Comparison of ENCODE assay signal across 15 cellular contexts in genomic region chr19:56085571-56086275, GRCh38. TPM values are rescaled to one million over a fixed set of nuclear protein-coding genes. Genes with fewer than 3 reads are reported as not detected.
DNase-seq lines count a peak whose midpoint lies in the region; ATAC-seq, FAIRE-seq and TF ChIP-seq lines count a peak whose summit lies in the region.
"Had no signal": no experiment of that assay in that cellular context is flagged by ENCODE, and none has a peak within 500 bp of the region (broad histone marks: within the 10 kb centered on the region; RNA-seq: fewer than 3 reads in every experiment).

No MANE protein-coding gene starts in this region.

- no peak overlapping the region for H3K27ac ChIP-seq in mammary epithelial cell (ENCODE audit: insufficient read depth, low read depth, low read length)
- no peak overlapping the region for H3K27ac ChIP-seq in breast epithelium
- no peak overlapping the region for H3K27ac ChIP-seq in upper lobe of right lung
- H3K27ac ChIP-seq in aorta (ENCODE audit: low read depth in 1 of 2, low read length in 2 of 2), result no peak overlapping the region
- no peak overlapping the region for H3K27ac ChIP-seq in SJCRH30

- H3K9me3 ChIP-seq in mammary epithelial cell (replicated peaks; ENCODE audit: insufficient read depth, low read length), result no peaks in the 10 kb centered on the region
- no peaks in the 10 kb centered on the region for H3K9me3 ChIP-seq in breast epithelium
- H3K9me3 ChIP-seq in upper lobe of right lung, result no peaks in the 10 kb centered on the region
- no peaks in the 10 kb centered on the region for H3K9me3 ChIP-seq in aorta (ENCODE audit: control insufficient read depth, low read length)
- H3K9me3 ChIP-seq in SJCRH30 (replicated peaks), result no peaks in the 10 kb centered on the region

- TF ChIP-seq POLR2A in breast epithelium (IDR thresholded peaks at IDR 0.05), result no peak

- no peaks in the 10 kb centered on the region for H3K27me3 ChIP-seq in mammary epithelial cell (ENCODE audit: insufficient read depth, low read length)
- no peaks in the 10 kb centered on the region for H3K27me3 ChIP-seq in breast epithelium
- no peaks in the 10 kb centered on the region for H3K27me3 ChIP-seq in upper lobe of right lung
- H3K27me3 ChIP-seq in aorta (ENCODE audit: control insufficient read depth in 1 of 2, insufficient read depth in 2 of 2, low read length in 1 of 2), result no peaks in the 10 kb centered on the region
- no peaks in the 10 kb centered on the region for H3K27me3 ChIP-seq in SJCRH30

- WGBS in mammary epithelial cell (ENCODE audit: low coverage, missing lambda C conversion rate), result 59% methylated on average over 9 of the region's 10 CpGs
- 91 to 94% methylated on average over 10 of the region's 10 CpGs for WGBS in aorta, 2 donors

- no peak overlapping the region for H3K9ac ChIP-seq in mammary epithelial cell (ENCODE audit: insufficient read depth, low read length)

- H3K4me2 ChIP-seq in mammary epithelial cell (ENCODE audit: insufficient read depth, low read depth, low read length), result peak overlapping the region; percentile 22

- H3K36me3 ChIP-seq in mammary epithelial cell (ENCODE audit: insufficient read depth, low read length), result no peaks in the 10 kb centered on the region
- no peaks in the 10 kb centered on the region for H3K36me3 ChIP-seq in breast epithelium
- peaks cover 7% of the 10 kb centered on the region for H3K36me3 ChIP-seq in upper lobe of right lung
- H3K36me3 ChIP-seq in aorta (ENCODE audit: control insufficient read depth in 1 of 2, insufficient read depth in 2 of 2, low read length in 1 of 2), result peaks cover 0 to 7% of the 10 kb centered on the region in 2 donors
- peaks cover 19% of the 10 kb centered on the region for H3K36me3 ChIP-seq in SJCRH30

- intact Hi-C loops in mammary epithelial cell (cut with micrococcal nuclease) (no loop called here), breast epithelium (cut with DNase I; ENCODE audit: low total_unique reads) (no loop called here), left colon (cut with DNase I, micrococcal nuclease) (no loop called here), upper lobe of right lung (cut with DNase I) (no loop called here), aorta (cut with DNase I) (no loop called here)

- dilution Hi-C loops in mammary epithelial cell (cut with HindIII; ENCODE audit: low sequenced_read_pairs), result no loop called here

- ATAC-seq in left colon (peak; percentile 11), upper lobe of right lung (no peak), aorta (ENCODE audit: low FRiP score) (no peak)

- TF ChIP-seq CTCF in mammary epithelial cell (conservative IDR thresholded peaks at IDR 0.05 in 1 of 2, IDR thresholded peaks at IDR 0.05 in 1 of 2; ENCODE audit: extremely low read depth in 1 of 2, insufficient read depth in 1 of 2, low read depth in 1 of 2, low read length in 2 of 2) (no peak), breast epithelium (IDR thresholded peaks at IDR 0.05) (no peak), upper lobe of right lung (IDR thresholded peaks at IDR 0.05) (no peak)

- DNase-seq in mammary epithelial cell (peak; percentile 62), breast epithelium (ENCODE audit: low spot score in 2 of 2) (no peak), amniotic epithelial cell (ENCODE audit: low read depth) (peak; percentile 48), left colon (no peak), upper lobe of right lung (peak; percentile 44), aorta (no peak), SJCRH30 (no peak), urothelium cell line (ENCODE audit: low spot score) (no peak)
- DNase-seq: activated CD4-positive, alpha-beta T cell treated with anti-CD3 and anti-CD28 coated beads for 1 hour; CD8-positive, alpha-beta memory T cell; central memory CD4-positive, alpha-beta T cell; NCI-H446; SIG-M5; substantia nigra had no signal

- BruUV-seq in mammary epithelial cell (replicated peaks; lab: Mats Ljungman, UMichigan), result no TSS peak

- H4K20me1 ChIP-seq in mammary epithelial cell (ENCODE audit: insufficient read depth, low read length), result no peaks in the 10 kb centered on the region

- no peak for FAIRE-seq in urothelium cell line (lab: Jason Lieb, UNC)
- FAIRE-seq: endometrium had no signal

- in situ Hi-C loops in mammary epithelial cell (cut with MboI; ENCODE audit: low sequenced_read_pairs in 2 of 2), result loop anchor here (10.0 kb wide), 2 partner anchors 229 to 249 kb away; partner anchors contain the start of gene ZSCAN5A (in 1 of the 2)

- H3K4me3 ChIP-seq in mammary epithelial cell (replicated peaks in 1 of 3; ENCODE audit: insufficient read depth in 1 of 3, low read depth in 2 of 3, low read length in 3 of 3) (no peak overlapping the region), breast epithelium (no peak overlapping the region), upper lobe of right lung (no peak overlapping the region), aorta (ENCODE audit: low read length in 2 of 2) (no peak overlapping the region), SJCRH30 (no peak overlapping the region)

- peaks cover 45% of the 10 kb centered on the region for H3K79me2 ChIP-seq in mammary epithelial cell (ENCODE audit: insufficient read depth, low read length)

- CTCF ChIA-PET in mammary epithelial cell (lab: Charles Lee; ENCODE audit: low non-redundant PET), result interaction anchor here (0.5 kb wide), 1 partner anchor 168 kb away, joined by 9 read pairs; no protein-coding TSS in a partner anchor

- H3K4me1 ChIP-seq in mammary epithelial cell (ENCODE audit: insufficient read depth, low read length) (peaks cover 29% of the 10 kb centered on the region), breast epithelium (peaks cover 4 to 5% of the 10 kb centered on the region in 2 donors), upper lobe of right lung (peaks cover 9% of the 10 kb centered on the region), aorta (ENCODE audit: control insufficient read depth in 1 of 2, insufficient read depth in 2 of 2, low read length in 2 of 2) (no peaks in the 10 kb centered on the region), SJCRH30 (0 out of 2 replicates have a peak, but pooled peaks cover 2% of the 10 kb centered on the region)

- H2AFZ ChIP-seq in mammary epithelial cell (ENCODE audit: low read depth, low read length), result no peak overlapping the region

RNA-seq across cellular contexts. Expression of gene ZNF787, which starts 35.4 kb away (rescaled TPM):
- total RNA-seq in mammary epithelial cell (10 to 100 TPM; 25.5 to 41.0 TPM), breast epithelium (10 to 100 TPM; 10.2 to 11.1 (median 10.4) TPM), left colon (10 to 100 TPM; 56.6 to 59.9 TPM), upper lobe of right lung (40.7 TPM), aorta (10 to 100 TPM; 23.9 to 25.5 TPM)
- polyA plus RNA-seq in mammary epithelial cell (6.7 TPM), aorta (10 to 100 TPM in 1 of 2 donors, 1 to 10 TPM in 1; 6.6 to 12.1 TPM)
- 7.9 TPM for polyA minus RNA-seq in mammary epithelial cell
- 24.7 and 24.8 TPM in 2 replicates for total RNA-seq in SJCRH30 (2014; rRNA removed; shearing (Covaris generic))

RNA-seq across cellular contexts. Expression of gene ZNF444, which starts 55.4 kb away (rescaled TPM):
- total RNA-seq in mammary epithelial cell (10 to 100 TPM; 12.7 to 29.0 TPM), breast epithelium (10 to 100 TPM; 13.9 to 38.5 (median 33.1) TPM), left colon (10 to 100 TPM; 24.8 to 29.5 TPM), upper lobe of right lung (37.3 TPM), aorta (10 to 100 TPM; 23.0 to 26.1 TPM)
- polyA plus RNA-seq in mammary epithelial cell (10.9 TPM), aorta (10 to 100 TPM; 10.3 to 48.3 TPM)
- 8.8 TPM for polyA minus RNA-seq in mammary epithelial cell
- total RNA-seq in SJCRH30 (2014; rRNA removed; shearing (Covaris generic)), result 18.7 and 19.8 TPM in 2 replicates

Comparison
In these comparisons a context has a peak if more than half of its experiments do, and no peak if none do; other contexts are left out.
1. DNase-seq: peak in mammary epithelial cell (single experiment), amniotic epithelial cell (single experiment) and upper lobe of right lung (single experiment); none in breast epithelium (0 of 2), left colon (0 of 2), aorta (0 of 2), SJCRH30 (0 of 2) and urothelium cell line (single experiment).